Comparison of ENCODE assay signal across 8 cellular contexts in genomic region chr1:226406401-226406881, GRCh38. TPM values are rescaled to one million over a fixed set of nuclear protein-coding genes. Genes with fewer than 3 reads are reported as not detected.
DNase-seq lines count a peak whose midpoint lies in the region; ATAC-seq, FAIRE-seq and TF ChIP-seq lines count a peak whose summit lies in the region.

No MANE protein-coding gene starts in this region.

- H3K9ac ChIP-seq in keratinocyte (ENCODE audit: control insufficient read depth, extremely low read depth, insufficient read depth, low read length): peak overlapping the region; percentile 52

- peaks cover 50% of the 10 kb centered on the region for H3K4me1 Mint-ChIP-seq in activated naive CD8-positive, alpha-beta T cell treated with anti-CD3 and anti-CD28 coated beads, Interleukin-2, amount 50 U/mL, for 24 hours

- H3K4me2 ChIP-seq in keratinocyte (ENCODE audit: control insufficient read depth, extremely low read depth, insufficient read depth, low read depth, low read length): peak overlapping the region; percentile 98

- H3K27me3 ChIP-seq in MG63 (no peaks in the 10 kb centered on the region), keratinocyte (ENCODE audit: control insufficient read depth, extremely low read depth, insufficient read depth, low read length) (no peaks in the 10 kb centered on the region), thoracic aorta (replicated peaks; ENCODE audit: insufficient read depth) (no peaks in the 10 kb centered on the region)

- H3K36me3 Mint-ChIP-seq in activated naive CD8-positive, alpha-beta T cell treated with anti-CD3 and anti-CD28 coated beads, Interleukin-2, amount 50 U/mL, for 24 hours (ENCODE audit: low read depth): peaks cover 24% of the 10 kb centered on the region

- DNase-seq in NCI-H1092 treated with DMSO at 0.1 percent for 48 hours (lab: John Stamatoyannopoulos, UW) (peak; percentile 22), NCI-H1092 (lab: John Stamatoyannopoulos, UW) (no peak), MG63 (peak; percentile 14), keratinocyte (ENCODE audit: low read depth, low spot score) (peak; percentile 68), thoracic aorta (ENCODE audit: low spot score) (no peak), mesenteric fat pad (ENCODE audit: low spot score) (no peak)
- DNase-seq in activated naive CD8-positive, alpha-beta T cell treated with anti-CD3 and anti-CD28 coated beads, Interleukin-2, amount 50 U/mL, for 24 hours: no peak

- peak; percentile 39 for FAIRE-seq in keratinocyte (lab: Jason Lieb, UNC)

- peaks cover 42% of the 10 kb centered on the region for H3K79me2 ChIP-seq in keratinocyte (ENCODE audit: control insufficient read depth, insufficient read depth, low read length)

- no peak overlapping the region for H2AFZ ChIP-seq in keratinocyte (ENCODE audit: control insufficient read depth, low read length)

- H3K9me1 ChIP-seq in keratinocyte (ENCODE audit: control insufficient read depth, extremely low read depth, insufficient read depth, low read length): peaks cover 7% of the 10 kb centered on the region

- H3K36me3 ChIP-seq in MG63: peaks cover 30% of the 10 kb centered on the region
- peaks cover 3 to 9% of the 10 kb centered on the region in 2 experiments for H3K36me3 ChIP-seq in keratinocyte (ENCODE audit: control insufficient read depth in 2 of 2, extremely low read depth in 1 of 2, insufficient read depth in 2 of 2, low read length in 2 of 2)
- peaks cover 8% of the 10 kb centered on the region for H3K36me3 ChIP-seq in thoracic aorta

- dilution Hi-C loops in keratinocyte (cut with MboI; ENCODE audit: extremely low pct_ligation_motif_present, low sequenced_read_pairs): no loop called here

- H3K4me1 ChIP-seq in keratinocyte (ENCODE audit: control insufficient read depth, extremely low read depth, insufficient read depth, low read length): peaks cover 14% of the 10 kb centered on the region
- peaks cover 21 to 44% of the 10 kb centered on the region in 2 donors for H3K4me1 ChIP-seq in thoracic aorta (ENCODE audit: control insufficient read depth in 1 of 2, low read depth in 2 of 2)

- H3K4me3 ChIP-seq in MG63 (peak overlapping the region; percentile 99), keratinocyte (ENCODE audit: control insufficient read depth in 2 of 3, extremely low read depth in 1 of 3, insufficient read depth in 2 of 3, low read depth in 1 of 3, low read length in 3 of 3) (peak overlapping the region; percentile 74 to 88 (median 81)), thoracic aorta (peak overlapping the region; percentile 85)

- no peaks in the 10 kb centered on the region for H3K9me3 ChIP-seq in MG63
- no peaks in the 10 kb centered on the region for H3K9me3 ChIP-seq in keratinocyte (ENCODE audit: control insufficient read depth, low read depth, low read length)
- H3K9me3 ChIP-seq in thoracic aorta: no peaks in the 10 kb centered on the region

- peak overlapping the region; percentile 94 for H3K27ac Mint-ChIP-seq in activated naive CD8-positive, alpha-beta T cell treated with anti-CD3 and anti-CD28 coated beads, Interleukin-2, amount 50 U/mL, for 24 hours

- no peaks in the 10 kb centered on the region for H3K27me3 Mint-ChIP-seq in activated naive CD8-positive, alpha-beta T cell treated with anti-CD3 and anti-CD28 coated beads, Interleukin-2, amount 50 U/mL, for 24 hours

- ATAC-seq in activated naive CD8-positive, alpha-beta T cell treated with anti-CD3 and anti-CD28 coated beads, Interleukin-2, amount 50 U/mL, for 24 hours: no peak
- ATAC-seq in thoracic aorta (ENCODE audit: insufficient number of reproducible peaks, low FRiP score, low read depth) (no peak), GM21515 (IDR thresholded peaks at IDR 0.05; ENCODE audit: unreplicated experiment) (no peak)

- H3K27ac ChIP-seq in keratinocyte (ENCODE audit: control insufficient read depth, insufficient read depth, low read length) (peak overlapping the region; percentile 44), thoracic aorta (no peak overlapping the region)

- peaks cover 3% of the 10 kb centered on the region for H4K20me1 ChIP-seq in keratinocyte (ENCODE audit: control insufficient read depth, extremely low read depth, insufficient read depth, low read length)

- no peak for TF ChIP-seq CTCF in keratinocyte (optimal IDR thresholded peaks at IDR 0.05 in 1 of 3, IDR thresholded peaks at IDR 0.05 in 1 of 3, conservative IDR thresholded peaks at IDR 0.05 in 1 of 3; ENCODE audit: extremely low read depth in 1 of 3, insufficient read depth in 2 of 3, low read length in 3 of 3)
- TF ChIP-seq CTCF in thoracic aorta (IDR thresholded peaks at IDR 0.05): no peak

- peak overlapping the region; percentile 95 for H3K4me3 Mint-ChIP-seq in activated naive CD8-positive, alpha-beta T cell treated with anti-CD3 and anti-CD28 coated beads, Interleukin-2, amount 50 U/mL, for 24 hours

- H3K9me3 Mint-ChIP-seq in activated naive CD8-positive, alpha-beta T cell treated with anti-CD3 and anti-CD28 coated beads, Interleukin-2, amount 50 U/mL, for 24 hours: no peaks in the 10 kb centered on the region

RNA-seq across cellular contexts. Expression of gene PARP1, which starts 1.5 kb away (rescaled TPM):
- 180 and 241 TPM in 2 replicates for total RNA-seq in MG63 (2014; rRNA removed; shearing (Covaris generic); ENCODE audit: low replicate concordance)
- 48.5 to 92.9 TPM (median 62.9 TPM) in 3 replicates for polyA plus RNA-seq in keratinocyte
- polyA plus RNA-seq in keratinocyte (2011; ENCODE audit: low read depth): 27.8 TPM
- polyA plus RNA-seq in keratinocyte (2011; cell fraction: cytosol; rRNA removed): 41.2 and 55.3 TPM in 2 replicates
- polyA plus RNA-seq in keratinocyte (2011; cell fraction: nucleus; rRNA removed): 55.8 and 67.6 TPM in 2 replicates
- 16.7 and 63.8 TPM in 2 replicates for polyA plus RNA-seq in keratinocyte (2012; ENCODE audit: low replicate concordance)
- polyA minus RNA-seq in keratinocyte: 60.0 to 95.6 TPM (median 67.2 TPM) in 3 replicates
- 48.9 TPM for polyA minus RNA-seq in keratinocyte (2011; cell fraction: cytosol; rRNA and poly(A)+ RNA removed)
- 28.5 and 44.8 TPM in 2 replicates for polyA minus RNA-seq in keratinocyte (2011; cell fraction: nucleus; rRNA and poly(A)+ RNA removed)
- total RNA-seq in thoracic aorta (10 to 100 TPM; 70.3 TPM), mesenteric fat pad (52.9 TPM)

Comparison
In these comparisons a context has a peak if more than half of its experiments do, and no peak if none do; other contexts are left out.
1. DNase-seq: peak in NCI-H1092 treated with DMSO at 0.1 percent for 48 hours (single experiment), MG63 (single experiment) and keratinocyte (single experiment); none in NCI-H1092 (single experiment), activated naive CD8-positive, alpha-beta T cell treated with anti-CD3 and anti-CD28 coated beads, Interleukin-2, amount 50 U/mL, for 24 hours (single experiment), thoracic aorta (single experiment) and mesenteric fat pad (single experiment).
2. Peak in every context shown above with its lines, with median percentiles within 50 percentile points of each other: H3K4me3 ChIP-seq.